26 cellular contexts compared by ENCODE assay signal in genomic region chr12:27575780-27576154, GRCh38. TPM values are rescaled to one million over a fixed set of nuclear protein-coding genes. Genes with fewer than 3 reads are reported as not detected.
DNase-seq lines count a peak whose midpoint lies in the region; ATAC-seq, FAIRE-seq and TF ChIP-seq lines count a peak whose summit lies in the region.
"Had no signal": no experiment of that assay in that cellular context is flagged by ENCODE, and none has a peak within 500 bp of the region (broad histone marks: within the 10 kb centered on the region; RNA-seq: fewer than 3 reads in every experiment).

No MANE protein-coding gene starts in this region.

- H3K36me3 ChIP-seq in MG63: no peaks in the 10 kb centered on the region; the same call in 1 of the 2 replicates

- no peak for DNase-seq in MG63
- DNase-seq in chondrocyte (ENCODE audit: low spot score): no peak
- no peak for DNase-seq in naive B cell
- no peak for DNase-seq in progenitor cell of endocrine pancreas (ENCODE audit: low spot score, unreplicated experiment)
- DNase-seq in Kasumi-1 (lab: John Stamatoyannopoulos, UW): no peak
- no peak for DNase-seq in left colon
- DNase-seq in stimulated activated naive CD4-positive, alpha-beta T cell (lab: John Stamatoyannopoulos, UW): no peak
- DNase-seq: activated CD4-positive, CD25-positive, alpha-beta regulatory T cell; activated effector memory CD4-positive, alpha-beta T cell treated with Interleukin-2 at 50 U/mL for 16 hours; anterior cingulate cortex; CD8-positive, alpha-beta T cell; cortex of kidney; DMS79 treated with DMSO at 0.1 percent for 48 hours; head of caudate nucleus; mucosa of descending colon; NCI-H1048; NCI-H2107; NCI-H774; occipital lobe; small intestine; T-cell; trophoblast cell had no signal

- FAIRE-seq in A204.1 (lab: Jason Lieb, UNC): peak; percentile 99
- FAIRE-seq: HepG2, small intestine had no signal

- no peak for ATAC-seq in naive B cell (ENCODE audit: low read depth in 2 of 2)
- ATAC-seq in left colon: no peak
- ATAC-seq: CD8-positive, alpha-beta T cell; HepG2; mucosa of descending colon; Panc1; T-cell had no signal

- H3K27me3 Mint-ChIP-seq in chondrocyte (ENCODE audit: low read depth) (no peaks in the 10 kb centered on the region), naive B cell (no peaks in the 10 kb centered on the region), progenitor cell of endocrine pancreas (no peaks in the 10 kb centered on the region)
- H3K27me3 Mint-ChIP-seq: T-cell had no signal

- H3K4me1 Mint-ChIP-seq in chondrocyte (ENCODE audit: low read depth) (peaks cover 66% of the 10 kb centered on the region), naive B cell (peaks cover 32 to 45% (median 43%) of the 10 kb centered on the region in 3 donors), progenitor cell of endocrine pancreas (ENCODE audit: low read depth) (peaks cover 8% of the 10 kb centered on the region)

- peaks cover 15% of the 10 kb centered on the region for H3K36me3 Mint-ChIP-seq in chondrocyte (ENCODE audit: low read depth)
- H3K36me3 Mint-ChIP-seq in naive B cell: no peaks in the 10 kb centered on the region
- H3K36me3 Mint-ChIP-seq in progenitor cell of endocrine pancreas (ENCODE audit: insufficient read depth): peaks cover 11% of the 10 kb centered on the region
- H3K36me3 Mint-ChIP-seq: CD8-positive, alpha-beta T cell had no signal

- TF ChIP-seq CTCF in chondrocyte (IDR thresholded peaks at IDR 0.05) (no peak), progenitor cell of endocrine pancreas (IDR thresholded peaks at IDR 0.05; ENCODE audit: unreplicated experiment) (no peak)

- H3K4me3 Mint-ChIP-seq in chondrocyte (ENCODE audit: unreplicated experiment) (peak overlapping the region; percentile 31), naive B cell (peak overlapping the region in 6 of 8 donors; percentile 4 to 61 (median 38)), progenitor cell of endocrine pancreas (ENCODE audit: low read depth) (no peak overlapping the region)
- H3K4me3 Mint-ChIP-seq: CD8-positive, alpha-beta T cell; T-cell had no signal

- H3K9me3 Mint-ChIP-seq in chondrocyte (ENCODE audit: low read depth) (no peaks in the 10 kb centered on the region), naive B cell (no peaks in the 10 kb centered on the region), progenitor cell of endocrine pancreas (ENCODE audit: low read depth) (no peaks in the 10 kb centered on the region)
- H3K9me3 Mint-ChIP-seq: CD8-positive, alpha-beta T cell; T-cell had no signal

- intact Hi-C loops in left colon (cut with DNase I, micrococcal nuclease): no loop called here

- no peaks in the 10 kb centered on the region for H3K27me3 ChIP-seq in MG63
- H3K27me3 ChIP-seq: esophagus muscularis mucosa had no signal

- H3K4me3 ChIP-seq in MG63: 0 out of 2 replicates have a peak overlapping the region, but pooled peaks have one; percentile 2
- H3K4me3 ChIP-seq: esophagus muscularis mucosa, mucosa of descending colon had no signal

- H3K27ac Mint-ChIP-seq in chondrocyte (ENCODE audit: unreplicated experiment) (peak overlapping the region; percentile 88), naive B cell (peak overlapping the region in 3 of 6 donors; percentile 26 to 56 (median 39)), progenitor cell of endocrine pancreas (no peak overlapping the region)
- H3K27ac Mint-ChIP-seq: CD8-positive, alpha-beta T cell; T-cell had no signal

- H3K9me3 ChIP-seq in MG63: no peaks in the 10 kb centered on the region
- H3K9me3 ChIP-seq: esophagus muscularis mucosa, mucosa of descending colon had no signal

RNA-seq across cellular contexts. Expression of gene PPFIBP1, which starts 51.8 kb away (rescaled TPM):
- 42.3 and 45.7 TPM in 2 replicates for total RNA-seq in MG63 (2014; rRNA removed; shearing (Covaris generic); ENCODE audit: low replicate concordance)
- total RNA-seq in chondrocyte (83.6 to 87.6 TPM (median 85.0 TPM) in 3 replicates), progenitor cell of endocrine pancreas (85.4 and 85.7 TPM in 2 replicates), left colon (10 to 100 TPM; 40.9 to 43.1 TPM)
- polyA plus RNA-seq in naive B cell (ENCODE audit: low read depth in 6 of 6): 10 to 100 TPM in 4 of 6 donors, 1 to 10 TPM in 2; 8.2 to 19.0 (median 14.4) TPM
